1 cellular context compared by ENCODE assay signal in genomic region chr7:7098280-7098818, GRCh38.
TF ChIP-seq lines count a peak whose summit lies in the region.

No MANE protein-coding gene starts in this region.

TF ChIP-seq in HepG2, 621 proteins besides CTCF, POLR2A, EP300 and RAD21 (continued from another document):
- no peak for TF ChIP-seq HIC2 (CRISPR knock-in tag; IDR thresholded peaks at IDR 0.05; ENCODE audit: low read depth)
- no peak for TF ChIP-seq ZNF432 (CRISPR knock-in tag; IDR thresholded peaks at IDR 0.05; ENCODE audit: borderline replicate concordance)
- TF ChIP-seq SMYD3 (CRISPR knock-in tag; IDR thresholded peaks at IDR 0.05) = no peak
- TF ChIP-seq ZBTB2 (CRISPR knock-in tag; IDR thresholded peaks at IDR 0.05; ENCODE audit: low read depth) = no peak
